ENCODE assay signal across 8 cellular contexts in the genomic region with DNA sequence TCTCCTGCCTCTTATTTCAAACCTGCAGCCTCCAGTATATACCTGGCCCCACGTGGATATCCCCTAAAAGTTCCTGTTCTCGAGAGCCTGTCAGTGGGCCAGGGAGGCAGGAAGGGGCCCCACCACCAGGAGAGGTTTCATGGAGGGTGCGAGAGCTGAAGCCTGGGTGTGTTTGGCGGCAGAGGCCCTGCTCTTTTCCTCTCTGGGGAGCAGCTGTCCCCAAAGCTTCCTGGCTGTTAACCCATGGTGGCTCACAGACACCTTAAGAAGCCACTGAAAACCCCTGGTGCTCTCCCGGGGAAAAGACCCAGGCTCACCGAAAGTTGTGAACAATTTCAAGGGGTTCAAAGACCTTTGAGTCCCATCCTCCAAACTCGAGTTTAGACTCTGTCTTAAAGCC. TPM values are rescaled to one million over a fixed set of nuclear protein-coding genes. Genes with fewer than 3 reads are reported as not detected.
DNase-seq lines count a peak whose midpoint lies in the region; ATAC-seq and TF ChIP-seq lines count a peak whose summit lies in the region.

No MANE protein-coding gene starts in this region.

- peaks cover 16% of the 10 kb centered on the region for H3K4me1 Mint-ChIP-seq in activated naive CD4-positive, alpha-beta T cell treated with anti-CD3 and anti-CD28 coated beads for 36 hours (ENCODE audit: low read depth)
- H3K4me1 Mint-ChIP-seq in stimulated activated naive B cell treated with anti-CD40 and anti-IgM and Interleukin-4, amounts not matched to agents 10 μg/mL and 1 μg/mL and 100 μg/mL, for 72 hours: peaks cover 14 to 21% of the 10 kb centered on the region in 2 donors

- peaks cover 0 to 13% (median 0%) of the 10 kb centered on the region in 3 donors for H3K36me3 ChIP-seq in tibial artery

- TF ChIP-seq CTCF in astrocyte of the cerebellum (IDR thresholded peaks at IDR 0.05; ENCODE audit: low read depth, low read length, missing control alignments): no peak
- no peak for TF ChIP-seq CTCF in tibial artery (IDR thresholded peaks at IDR 0.05)

- H3K9me3 ChIP-seq in tibial artery: no peaks in the 10 kb centered on the region

- no peaks in the 10 kb centered on the region for H3K27me3 ChIP-seq in tibial artery

- H3K27ac Mint-ChIP-seq in activated naive CD4-positive, alpha-beta T cell treated with anti-CD3 and anti-CD28 coated beads for 36 hours: peak overlapping the region; percentile 86
- H3K27ac Mint-ChIP-seq in stimulated activated naive B cell treated with anti-CD40 and anti-IgM and Interleukin-4, amounts not matched to agents 10 μg/mL and 1 μg/mL and 100 μg/mL, for 72 hours: peak overlapping the region; percentile 26

- DNase-seq in activated naive CD4-positive, alpha-beta T cell treated with anti-CD3 and anti-CD28 coated beads for 36 hours: peak; percentile 84
- DNase-seq in activated naive CD4-positive, alpha-beta T cell treated with Interleukin-2 at 50 U/mL for 16 hours: no peak
- DNase-seq in astrocyte of the cerebellum (ENCODE audit: low read depth): no peak
- DNase-seq in stimulated activated naive B cell treated with anti-CD40 and anti-IgM and Interleukin-4, amounts not matched to agents 10 μg/mL and 1 μg/mL and 100 μg/mL, for 72 hours: peak; percentile 29
- DNase-seq in DMS153 treated with DMSO at 0.1 percent for 48 hours (lab: John Stamatoyannopoulos, UW; ENCODE audit: unreplicated experiment): no peak
- DNase-seq in inferior parietal cortex (ENCODE audit: extremely low spot score): no peak
- DNase-seq in tibial artery: no peak

- intact Hi-C loops in activated naive CD4-positive, alpha-beta T cell treated with anti-CD3 and anti-CD28 coated beads for 36 hours (cut with micrococcal nuclease): loop anchor here (1.0 to 5.0 kb wide), 6 partner anchors 18 to 370 kb away; partner anchors contain the start of genes ARPC4, CRELD1, FANCD2 and SEC13
- intact Hi-C loops in tibial artery (cut with DNase I; ENCODE audit: low total_unique reads): loop anchor here (10.0 kb wide), 1 partner anchor 274 kb away; no protein-coding TSS in a partner anchor

- in situ Hi-C loops in astrocyte of the cerebellum (cut with HindIII; ENCODE audit: low sequenced_read_pairs): no loop called here

- peaks cover 0 to 26% (median 19%) of the 10 kb centered on the region in 4 donors for H3K4me1 ChIP-seq in tibial artery

- ATAC-seq in HG03354 (IDR thresholded peaks at IDR 0.05; ENCODE audit: poor library complexity, severe bottlenecking, unreplicated experiment): peak; percentile 30
- peak; percentile 41 to 53 for ATAC-seq in stimulated activated naive B cell treated with anti-CD40 and anti-IgM and Interleukin-4, amounts not matched to agents 10 μg/mL and 1 μg/mL and 100 μg/mL, for 72 hours (replicated peaks)

- peaks cover 2% of the 10 kb centered on the region for H3K36me3 Mint-ChIP-seq in activated naive CD4-positive, alpha-beta T cell treated with anti-CD3 and anti-CD28 coated beads for 36 hours (ENCODE audit: low read depth)
- H3K36me3 Mint-ChIP-seq in stimulated activated naive B cell treated with anti-CD40 and anti-IgM and Interleukin-4, amounts not matched to agents 10 μg/mL and 1 μg/mL and 100 μg/mL, for 72 hours: peaks cover 4 to 17% of the 10 kb centered on the region in 2 donors

- no peaks in the 10 kb centered on the region for H3K27me3 Mint-ChIP-seq in activated naive CD4-positive, alpha-beta T cell treated with anti-CD3 and anti-CD28 coated beads for 36 hours (ENCODE audit: low read depth)
- no peaks in the 10 kb centered on the region for H3K27me3 Mint-ChIP-seq in stimulated activated naive B cell treated with anti-CD40 and anti-IgM and Interleukin-4, amounts not matched to agents 10 μg/mL and 1 μg/mL and 100 μg/mL, for 72 hours

- H3K9me3 Mint-ChIP-seq in activated naive CD4-positive, alpha-beta T cell treated with anti-CD3 and anti-CD28 coated beads for 36 hours: no peaks in the 10 kb centered on the region
- H3K9me3 Mint-ChIP-seq in stimulated activated naive B cell treated with anti-CD40 and anti-IgM and Interleukin-4, amounts not matched to agents 10 μg/mL and 1 μg/mL and 100 μg/mL, for 72 hours: no peaks in the 10 kb centered on the region

- H3K4me3 ChIP-seq in astrocyte of the cerebellum (ENCODE audit: low read depth, low read length): peak overlapping the region; percentile 61
- H3K4me3 ChIP-seq in tibial artery: no peak overlapping the region

- H3K4me3 Mint-ChIP-seq in activated naive CD4-positive, alpha-beta T cell treated with anti-CD3 and anti-CD28 coated beads for 36 hours: peak overlapping the region; percentile 81
- peak overlapping the region; percentile 91 to 92 for H3K4me3 Mint-ChIP-seq in stimulated activated naive B cell treated with anti-CD40 and anti-IgM and Interleukin-4, amounts not matched to agents 10 μg/mL and 1 μg/mL and 100 μg/mL, for 72 hours

- CTCF ChIA-PET in activated naive CD4-positive, alpha-beta T cell treated with anti-CD3 and anti-CD28 coated beads for 36 hours (lab: Charles Lee): interaction anchor here (0.9 to 2.9 kb wide), 5 partner anchors 9 to 30 kb away, joined by 3 to 14 read pairs (median 3); partner anchors contain the start of gene CRELD1

- H3K27ac ChIP-seq in tibial artery: no peak overlapping the region

RNA-seq across cellular contexts. Expression of gene PRRT3, which starts 1.1 kb away (rescaled TPM):
- 1 to 10 TPM; 5.8 to 6.7 TPM for total RNA-seq in activated naive CD4-positive, alpha-beta T cell treated with anti-CD3 and anti-CD28 coated beads for 36 hours

RNA-seq across cellular contexts. Expression of gene CRELD1, which starts 17.5 kb away (rescaled TPM):
- 10 to 100 TPM; 15.7 to 19.9 TPM for total RNA-seq in activated naive CD4-positive, alpha-beta T cell treated with anti-CD3 and anti-CD28 coated beads for 36 hours

RNA-seq across cellular contexts. Expression of gene IL17RC, which starts 34.2 kb away (rescaled TPM):
- under 1 TPM; 0.21 to 0.44 TPM for total RNA-seq in activated naive CD4-positive, alpha-beta T cell treated with anti-CD3 and anti-CD28 coated beads for 36 hours

RNA-seq across cellular contexts. Expression of gene EMC3, which starts 35.5 kb away (rescaled TPM):
- 10 to 100 TPM; 28.4 to 32.0 TPM for total RNA-seq in activated naive CD4-positive, alpha-beta T cell treated with anti-CD3 and anti-CD28 coated beads for 36 hours

RNA-seq across cellular contexts. Expression of gene IL17RE, which starts 48.5 kb away (rescaled TPM):
- under 1 TPM; 0.24 to 0.25 TPM for total RNA-seq in activated naive CD4-positive, alpha-beta T cell treated with anti-CD3 and anti-CD28 coated beads for 36 hours

Comparison
In these comparisons a context has a peak if more than half of its experiments do, and no peak if none do; other contexts are left out.
1. DNase-seq: peak in activated naive CD4-positive, alpha-beta T cell treated with anti-CD3 and anti-CD28 coated beads for 36 hours (single experiment) and stimulated activated naive B cell treated with anti-CD40 and anti-IgM and Interleukin-4, amounts not matched to agents 10 μg/mL and 1 μg/mL and 100 μg/mL, for 72 hours (single experiment); none in activated naive CD4-positive, alpha-beta T cell treated with Interleukin-2 at 50 U/mL for 16 hours (single experiment), astrocyte of the cerebellum (single experiment), DMS153 treated with DMSO at 0.1 percent for 48 hours (single experiment), inferior parietal cortex (single experiment) and tibial artery (0 of 2).